In genomic region chr1:201511925-201512539, GRCh38 we compare ENCODE assay signal across 8 cellular contexts. TPM values are rescaled to one million over a fixed set of nuclear protein-coding genes. Genes with fewer than 3 reads are reported as not detected.
DNase-seq lines count a peak whose midpoint lies in the region; ATAC-seq and TF ChIP-seq lines count a peak whose summit lies in the region.

No MANE protein-coding gene starts in this region.

- H3K36me3 Mint-ChIP-seq in IgD-negative memory B cell = no peaks in the 10 kb centered on the region
- no peaks in the 10 kb centered on the region for H3K36me3 Mint-ChIP-seq in mesothelial cell of epicardium

- H3K4me3 ChIP-seq in GM12864 (ENCODE audit: low read depth, low read length) = peak overlapping the region; percentile 23

- TF ChIP-seq CTCF in GM12864 (IDR thresholded peaks at IDR 0.05; ENCODE audit: low read depth, low read length, missing control alignments) (no peak), mesothelial cell of epicardium (IDR thresholded peaks at IDR 0.05; ENCODE audit: unreplicated experiment) (no peak)

- H3K27ac ChIP-seq in caudate nucleus (ENCODE audit: low read depth, low read length) = peak overlapping the region; percentile 90

- peak overlapping the region in 2 of 3 donors; percentile 9 for H3K27ac Mint-ChIP-seq in IgD-negative memory B cell
- peak overlapping the region; percentile 98 for H3K27ac Mint-ChIP-seq in mesothelial cell of epicardium

- H3K9me3 Mint-ChIP-seq in IgD-negative memory B cell = no peaks in the 10 kb centered on the region
- no peaks in the 10 kb centered on the region for H3K9me3 Mint-ChIP-seq in mesothelial cell of epicardium

- peaks cover 12 to 26% (median 13%) of the 10 kb centered on the region in 3 donors for H3K4me1 Mint-ChIP-seq in IgD-negative memory B cell
- H3K4me1 Mint-ChIP-seq in mesothelial cell of epicardium = peaks cover 72% of the 10 kb centered on the region

- peak overlapping the region in 1 of 4 donors; percentile 74 for H3K4me3 Mint-ChIP-seq in IgD-negative memory B cell
- H3K4me3 Mint-ChIP-seq in mesothelial cell of epicardium = peak overlapping the region; percentile 3

- H3K27me3 Mint-ChIP-seq in IgD-negative memory B cell = no peaks in the 10 kb centered on the region
- H3K27me3 Mint-ChIP-seq in mesothelial cell of epicardium (ENCODE audit: low read depth) = no peaks in the 10 kb centered on the region

- ATAC-seq in HG03045 (IDR thresholded peaks at IDR 0.05; ENCODE audit: unreplicated experiment) (no peak), GM18868 (IDR thresholded peaks at IDR 0.05; ENCODE audit: unreplicated experiment) (no peak)

- DNase-seq in GM12864 (ENCODE audit: low read depth) = peak; percentile 41
- peak in 51 of 61 donors; percentile 6 to 81 (median 57) for DNase-seq in caudate nucleus (lab: John Stamatoyannopoulos, UW)
- no peak for DNase-seq in mesothelial cell of epicardium (ENCODE audit: low spot score in 2 of 2, unreplicated experiment in 2 of 2)
- DNase-seq in HuH-7.5 (ENCODE audit: low spot score) = no peak
- DNase-seq in NCI-H2171 treated with DMSO at 0.1 percent for 48 hours (lab: John Stamatoyannopoulos, UW) = no peak

RNA-seq across cellular contexts. Expression of gene CSRP1, which starts 5.1 kb away (rescaled TPM):
- polyA plus RNA-seq in IgD-negative memory B cell = 53.4 TPM
- 10.4 to 11.4 TPM (median 10.7 TPM) in 3 replicates for total RNA-seq in mesothelial cell of epicardium

RNA-seq across cellular contexts. Expression of gene NAV1, which starts 26.9 kb away (rescaled TPM):
- 1.3 TPM for polyA plus RNA-seq in IgD-negative memory B cell
- total RNA-seq in mesothelial cell of epicardium = 88.8 to 95.9 TPM (median 95.4 TPM) in 3 replicates

RNA-seq across cellular contexts. Expression of gene PHLDA3, which starts 43.0 kb away (rescaled TPM):
- 0.64 TPM for polyA plus RNA-seq in IgD-negative memory B cell
- total RNA-seq in mesothelial cell of epicardium = 84.0 to 92.8 TPM (median 87.5 TPM) in 3 replicates

Comparison
In these comparisons a context has a peak if more than half of its experiments do, and no peak if none do; other contexts are left out.
1. DNase-seq: peak in GM12864 (single experiment) and caudate nucleus (51 of 61); none in mesothelial cell of epicardium (0 of 2), HuH-7.5 (single experiment) and NCI-H2171 treated with DMSO at 0.1 percent for 48 hours (single experiment).